In the genomic region with DNA sequence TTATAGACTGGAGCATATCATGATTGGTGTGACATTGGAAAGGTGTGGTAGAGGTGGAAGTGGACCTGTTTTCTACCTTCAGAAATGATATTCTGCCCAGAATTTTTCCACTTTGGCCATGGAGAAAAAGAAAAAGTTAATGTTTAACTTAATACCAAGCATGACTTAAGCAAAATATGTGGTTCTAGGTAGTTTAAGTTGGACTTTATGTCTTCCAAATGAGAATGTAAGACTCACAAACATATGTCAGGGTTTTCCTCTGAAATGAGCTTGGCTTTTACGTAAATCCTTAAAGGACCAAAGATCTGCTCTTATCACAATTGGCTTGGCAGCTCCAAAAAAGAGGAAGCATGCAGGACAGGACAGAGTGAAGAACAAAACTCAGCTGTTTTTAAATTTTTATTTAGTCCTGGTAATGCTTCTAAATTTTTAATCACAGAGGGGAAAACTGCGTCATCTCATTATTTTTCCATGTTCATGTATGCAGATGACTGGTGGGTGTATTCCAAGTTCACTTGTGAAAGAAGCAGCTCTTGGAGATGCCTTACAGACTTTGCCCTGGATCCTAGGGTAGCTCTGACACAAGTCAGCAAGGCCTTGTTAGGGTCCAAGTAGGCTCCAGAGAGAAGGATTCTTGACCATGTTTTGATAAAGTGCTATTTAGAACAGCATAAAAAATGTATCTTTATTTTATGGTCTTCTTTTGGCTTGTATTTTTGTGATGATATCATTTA, we compare ENCODE assay signal across 1 cellular context.
TF ChIP-seq lines count a peak whose summit lies in the region.

No MANE protein-coding gene starts in this region.

TF ChIP-seq in A549, 52 proteins besides CTCF, POLR2A, EP300 and RAD21 (continued from another document):
- TF ChIP-seq CBX2 (IDR thresholded peaks at IDR 0.05; ENCODE audit: borderline replicate concordance, low read depth) (no peak), EHF (CRISPR knock-in tag; IDR thresholded peaks at IDR 0.05) (no peak), RARB (CRISPR knock-in tag; IDR thresholded peaks at IDR 0.05) (no peak)
TF ChIP-seq in A549: peak in this region for 0.
